8 cellular contexts compared by ENCODE assay signal in genomic region chrX:45769919-45770582, GRCh38.
DNase-seq lines count a peak whose midpoint lies in the region; ATAC-seq and TF ChIP-seq lines count a peak whose summit lies in the region.

No MANE protein-coding gene starts in this region.

- H3K4me3 Mint-ChIP-seq in activated CD4-positive, alpha-beta T cell treated with anti-CD3 and anti-CD28 coated beads, Interleukin-2, amount 10 ng/mL, durations not matched to agents 24 days and 14 days = peak overlapping the region; percentile 84

- H3K4me3 ChIP-seq in fibroblast of lung (replicated peaks in 1 of 4; ENCODE audit: control extremely low read depth in 1 of 4, insufficient read depth in 1 of 4, low read depth in 3 of 4, low read length in 4 of 4) = peak overlapping the region; percentile 78 to 98 (median 88)

- H3K9me3 Mint-ChIP-seq in activated CD4-positive, alpha-beta T cell treated with anti-CD3 and anti-CD28 coated beads, Interleukin-2, amount 10 ng/mL, durations not matched to agents 24 days and 14 days = no peaks in the 10 kb centered on the region

- intact Hi-C loops in activated CD4-positive, alpha-beta T cell treated with anti-CD3 and anti-CD28 coated beads, Interleukin-2, amount 10 ng/mL, durations not matched to agents 24 days and 14 days (cut with micrococcal nuclease) = loop anchor here (1.0 to 10.0 kb wide), 4 partner anchors 12 to 895 kb away; partner anchors contain the start of gene KDM6A

- peak overlapping the region; percentile 93 for H3K27ac ChIP-seq in fibroblast of lung (ENCODE audit: insufficient read depth, low read length)

- peaks cover 3% of the 10 kb centered on the region for H3K36me3 ChIP-seq in fibroblast of lung (ENCODE audit: control insufficient read depth, insufficient read depth, low read length)

- peak overlapping the region; percentile 74 for H3K9ac ChIP-seq in fibroblast of lung (ENCODE audit: insufficient read depth, low read length)

- no peaks in the 10 kb centered on the region for H3K27me3 ChIP-seq in fibroblast of lung (ENCODE audit: control insufficient read depth, insufficient read depth, low read length)

- no peak overlapping the region for H3K4me2 ChIP-seq in fibroblast of lung (ENCODE audit: extremely low read depth, insufficient read depth, low read length)

- DNase-seq in GM04503 (ENCODE audit: low read depth) (peak; percentile 73), HS-27A (ENCODE audit: low read depth) (peak; percentile 55), fibroblast of lung (ENCODE audit: low read depth in 2 of 2) (peak; percentile 95 to 96), omental fat pad (ENCODE audit: low spot score) (no peak), NCI-H1417 treated with DMSO at 0.1 percent for 48 hours (lab: John Stamatoyannopoulos, UW) (no peak), NCI-H187 (lab: John Stamatoyannopoulos, UW) (no peak)
- DNase-seq in activated CD4-positive, alpha-beta T cell treated with anti-CD3 and anti-CD28 coated beads, Interleukin-2, amount 10 ng/mL, durations not matched to agents 24 days and 14 days = peak; percentile 77

- peak overlapping the region; percentile 95 for H3K27ac Mint-ChIP-seq in activated CD4-positive, alpha-beta T cell treated with anti-CD3 and anti-CD28 coated beads, Interleukin-2, amount 10 ng/mL, durations not matched to agents 24 days and 14 days

- peaks cover 60% of the 10 kb centered on the region for H3K36me3 Mint-ChIP-seq in activated CD4-positive, alpha-beta T cell treated with anti-CD3 and anti-CD28 coated beads, Interleukin-2, amount 10 ng/mL, durations not matched to agents 24 days and 14 days (ENCODE audit: low read depth)

- H3K27me3 Mint-ChIP-seq in activated CD4-positive, alpha-beta T cell treated with anti-CD3 and anti-CD28 coated beads, Interleukin-2, amount 10 ng/mL, durations not matched to agents 24 days and 14 days = no peaks in the 10 kb centered on the region

- H3K4me1 Mint-ChIP-seq in activated CD4-positive, alpha-beta T cell treated with anti-CD3 and anti-CD28 coated beads, Interleukin-2, amount 10 ng/mL, durations not matched to agents 24 days and 14 days = peaks cover 40% of the 10 kb centered on the region

- ATAC-seq in GM21447 (IDR thresholded peaks at IDR 0.05; ENCODE audit: unreplicated experiment) = peak; percentile 82
- ATAC-seq in omental fat pad (ENCODE audit: low FRiP score) = peak; percentile 76

- H3K9me3 ChIP-seq in fibroblast of lung (ENCODE audit: control insufficient read depth, insufficient read depth, low read depth, low read length) = no peaks in the 10 kb centered on the region

- no peaks in the 10 kb centered on the region for H4K20me1 ChIP-seq in fibroblast of lung (ENCODE audit: control insufficient read depth, extremely low read depth, insufficient read depth, low read length)

- H2AFZ ChIP-seq in fibroblast of lung (ENCODE audit: low read length) = no peak overlapping the region

- peaks cover 89% of the 10 kb centered on the region for H3K79me2 ChIP-seq in fibroblast of lung (ENCODE audit: control insufficient read depth, insufficient read depth, low read length)

- TF ChIP-seq CTCF in fibroblast of lung (conservative IDR thresholded peaks at IDR 0.05 in 1 of 2, IDR thresholded peaks at IDR 0.05 in 1 of 2; ENCODE audit: low read depth in 1 of 2, low read length in 2 of 2) (no peak), omental fat pad (IDR thresholded peaks at IDR 0.05) (no peak)

- peaks cover 8% of the 10 kb centered on the region for H3K4me1 ChIP-seq in fibroblast of lung (ENCODE audit: control insufficient read depth, extremely low read depth, insufficient read depth, low read length)

Comparison
In these comparisons a context has a peak if more than half of its experiments do, and no peak if none do; other contexts are left out.
1. DNase-seq: peak in GM04503 (single experiment), HS-27A (single experiment), activated CD4-positive, alpha-beta T cell treated with anti-CD3 and anti-CD28 coated beads, Interleukin-2, amount 10 ng/mL, durations not matched to agents 24 days and 14 days (single experiment) and fibroblast of lung (2 of 2); none in omental fat pad (single experiment), NCI-H1417 treated with DMSO at 0.1 percent for 48 hours (single experiment) and NCI-H187 (0 of 2).